Comparison of ENCODE assay signal across 1 cellular context in the genomic region with DNA sequence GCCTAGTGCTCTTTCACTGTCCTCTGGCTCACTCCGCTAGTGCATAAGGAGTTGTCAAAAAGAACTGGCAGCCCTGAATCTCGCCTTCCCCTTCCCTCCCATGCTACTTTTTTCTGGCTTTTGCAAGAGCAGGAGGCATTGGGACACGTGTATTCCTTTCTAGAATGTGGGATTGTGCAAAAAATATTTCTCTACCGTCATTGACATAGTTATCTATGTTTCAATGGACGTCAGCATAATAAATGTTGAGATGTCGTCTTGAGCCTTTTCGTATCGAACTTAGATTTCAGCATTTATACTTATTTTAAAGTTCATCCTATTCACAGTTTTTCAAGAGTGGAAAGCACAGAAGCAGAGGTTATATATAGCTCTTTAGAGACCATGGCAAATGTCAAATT.
TF ChIP-seq lines count a peak whose summit lies in the region.

No MANE protein-coding gene starts in this region.

TF ChIP-seq in liver, 16 proteins besides CTCF, POLR2A, EP300 and RAD21 (continued from another document):
- TF ChIP-seq, protein P1, sequence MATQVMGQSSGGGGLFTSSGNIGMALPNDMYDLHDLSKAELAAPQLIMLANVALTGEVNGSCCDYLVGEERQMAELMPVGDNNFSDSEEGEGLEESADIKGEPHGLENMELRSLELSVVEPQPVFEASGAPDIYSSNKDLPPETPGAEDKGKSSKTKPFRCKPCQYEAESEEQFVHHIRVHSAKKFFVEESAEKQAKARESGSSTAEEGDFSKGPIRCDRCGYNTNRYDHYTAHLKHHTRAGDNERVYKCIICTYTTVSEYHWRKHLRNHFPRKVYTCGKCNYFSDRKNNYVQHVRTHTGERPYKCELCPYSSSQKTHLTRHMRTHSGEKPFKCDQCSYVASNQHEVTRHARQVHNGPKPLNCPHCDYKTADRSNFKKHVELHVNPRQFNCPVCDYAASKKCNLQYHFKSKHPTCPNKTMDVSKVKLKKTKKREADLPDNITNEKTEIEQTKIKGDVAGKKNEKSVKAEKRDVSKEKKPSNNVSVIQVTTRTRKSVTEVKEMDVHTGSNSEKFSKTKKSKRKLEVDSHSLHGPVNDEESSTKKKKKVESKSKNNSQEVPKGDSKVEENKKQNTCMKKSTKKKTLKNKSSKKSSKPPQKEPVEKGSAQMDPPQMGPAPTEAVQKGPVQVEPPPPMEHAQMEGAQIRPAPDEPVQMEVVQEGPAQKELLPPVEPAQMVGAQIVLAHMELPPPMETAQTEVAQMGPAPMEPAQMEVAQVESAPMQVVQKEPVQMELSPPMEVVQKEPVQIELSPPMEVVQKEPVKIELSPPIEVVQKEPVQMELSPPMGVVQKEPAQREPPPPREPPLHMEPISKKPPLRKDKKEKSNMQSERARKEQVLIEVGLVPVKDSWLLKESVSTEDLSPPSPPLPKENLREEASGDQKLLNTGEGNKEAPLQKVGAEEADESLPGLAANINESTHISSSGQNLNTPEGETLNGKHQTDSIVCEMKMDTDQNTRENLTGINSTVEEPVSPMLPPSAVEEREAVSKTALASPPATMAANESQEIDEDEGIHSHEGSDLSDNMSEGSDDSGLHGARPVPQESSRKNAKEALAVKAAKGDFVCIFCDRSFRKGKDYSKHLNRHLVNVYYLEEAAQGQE (IDR thresholded peaks at IDR 0.05), result no peak
- no peak for TF ChIP-seq HNF4G (IDR thresholded peaks at IDR 0.05)
